ENCODE assay signal across 12 cellular contexts in the genomic region with DNA sequence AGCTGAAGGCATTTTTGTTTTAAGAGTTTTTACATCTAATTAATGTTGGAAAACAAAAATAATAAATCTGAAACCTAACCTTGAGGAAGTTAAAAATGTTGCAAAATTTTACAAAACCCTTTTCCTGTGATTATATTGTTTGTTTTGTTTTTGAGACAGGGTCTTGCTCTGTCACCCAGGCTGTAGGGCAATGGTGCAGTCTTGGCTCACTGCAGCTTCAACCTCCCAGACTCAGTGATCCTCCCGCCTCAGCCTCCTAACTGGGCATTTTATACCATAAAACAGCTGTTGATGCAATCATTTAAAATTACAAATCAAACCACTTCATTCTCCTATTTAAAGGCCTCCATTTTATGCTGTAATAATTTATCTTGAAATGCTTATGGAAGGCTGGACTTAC. TPM values are rescaled to one million over a fixed set of nuclear protein-coding genes. Genes with fewer than 3 reads are reported as not detected.
A peak's percentile ranks its signal among the peaks of the same experiment; 100 is the strongest.
DNase-seq lines count a peak whose midpoint lies in the region; ATAC-seq and TF ChIP-seq lines count a peak whose summit lies in the region.
"Had no signal": no experiment of that assay in that cellular context is flagged by ENCODE, and none has a peak within 500 bp of the region (broad histone marks: within the 10 kb centered on the region; RNA-seq: fewer than 3 reads in every experiment).

No MANE protein-coding gene starts in this region.

- H2BK120ac ChIP-seq in H9 (ENCODE audit: low read depth, low read length, poor library complexity, severe bottlenecking), result no peak overlapping the region

- H3F3A ChIP-seq in GM23248 (ENCODE audit: insufficient read depth), result no peaks in the 10 kb centered on the region

- H3K23me2 ChIP-seq in H9 (ENCODE audit: insufficient read length, low read depth, low read length, poor library complexity, severe bottlenecking), result peaks cover 6% of the 10 kb centered on the region

- no peaks in the 10 kb centered on the region for H3K79me1 ChIP-seq in H9 (ENCODE audit: insufficient read depth, low read depth, low read length, poor library complexity, severe bottlenecking)

- no peak overlapping the region for H3K9ac ChIP-seq in GM23248
- peak overlapping the region; percentile 62 for H3K9ac ChIP-seq in adipocyte (ENCODE audit: low read length)
- no peak overlapping the region for H3K9ac ChIP-seq in H9 (ENCODE audit: extremely low read depth, insufficient read length, low read length)

- H2AFZ ChIP-seq in GM23248 (peak overlapping the region; percentile 94; the same call in 1 of the 2 replicates), H9 (ENCODE audit: low read length) (no peak overlapping the region)

- peaks cover 16 to 19% of the 10 kb centered on the region in 2 experiments for H3K4me1 Mint-ChIP-seq in H9

- 0 out of 7 replicates have a peak overlapping the region, but pooled peaks of 1 of the 3 experiments have one; percentile 74 for H3K27ac Mint-ChIP-seq in H9

- no peak overlapping the region for H4K8ac ChIP-seq in H9 (replicated peaks; ENCODE audit: insufficient read length, low read depth, low read length)

- 0 out of 2 replicates have a peak, but pooled peaks cover 3% of the 10 kb centered on the region for H3K36me3 ChIP-seq in GM23248 (ENCODE audit: low read depth)
- H3K36me3 ChIP-seq in adipocyte (ENCODE audit: control insufficient read depth, insufficient read depth, low read length, severe bottlenecking), result no peaks in the 10 kb centered on the region
- H3K36me3 ChIP-seq in mesodermal cell (ENCODE audit: control insufficient read depth, insufficient read depth, low read length), result peaks cover 18% of the 10 kb centered on the region
- H3K36me3 ChIP-seq in stomach, result peaks cover 0 to 4% (median under 1%) of the 10 kb centered on the region in 4 donors
- H3K36me3 ChIP-seq: right atrium auricular region had no signal

- 81 to 100% methylated on average over 1 of the region's 1 CpG for WGBS in GM23248 (ENCODE audit: low coverage in 1 of 2, low lambda C conversion rate in 2 of 2, missing lambda C conversion rate in 2 of 2), 2 experiments
- WGBS in mesodermal cell (ENCODE audit: insufficient coverage in 2 of 2), 2 experiments, result 86 to 100% methylated on average over 1 of the region's 1 CpG
- WGBS in stomach, 5 donors, result 71 to 86% (median 76%) methylated on average over 1 of the region's 1 CpG
- no CpG with 5 or more reads among the region's 1 CpG for WGBS in H9 (ENCODE audit: extremely low coverage, insufficient read length, low lambda C conversion rate)

- H3K4ac ChIP-seq in H9 (ENCODE audit: low read depth, low read length), result no peak overlapping the region

- H3K27me3 ChIP-seq in GM23248 (replicated peaks; ENCODE audit: insufficient read depth) (no peaks in the 10 kb centered on the region), adipocyte (replicated peaks; ENCODE audit: control insufficient read depth, insufficient read depth, low read length) (no peaks in the 10 kb centered on the region), stomach (no peaks in the 10 kb centered on the region), H9 (ENCODE audit: insufficient read depth, low read length) (no peaks in the 10 kb centered on the region)
- H3K27me3 ChIP-seq: foreskin keratinocyte, right atrium auricular region had no signal

- no peaks in the 10 kb centered on the region for H3K27me3 Mint-ChIP-seq in H9 (ENCODE audit: low read depth)

- H3K18ac ChIP-seq in H9 (ENCODE audit: insufficient read length, low read depth, low read length), result no peak overlapping the region

- in situ Hi-C loops in GM23248 (cut with MboI), result no loop called here

- no peak overlapping the region for H2BK15ac ChIP-seq in H9 (ENCODE audit: low read depth, low read length)

- no peak overlapping the region for H3K14ac ChIP-seq in H9 (ENCODE audit: insufficient read depth, low read length)

- no peak overlapping the region for H4K91ac ChIP-seq in H9 (ENCODE audit: insufficient read length, low read depth, low read length)

- no peak overlapping the region for H2BK12ac ChIP-seq in H9 (ENCODE audit: insufficient read length, low read depth, low read length)

- TF ChIP-seq EP300 in stomach (IDR thresholded peaks at IDR 0.05), result no peak

- TF ChIP-seq POLR2A in stomach (IDR thresholded peaks at IDR 0.05), result no peak

- H3K36me3 Mint-ChIP-seq in H9 (ENCODE audit: insufficient read depth in 1 of 3, low read depth in 3 of 3), result peaks cover 0 to 3% (median 0%) of the 10 kb centered on the region in 3 experiments; a peak in 2 of 7 replicates

- H3K27ac ChIP-seq in GM23248, result no peak overlapping the region
- peak overlapping the region; percentile 100 for H3K27ac ChIP-seq in mesodermal cell (ENCODE audit: low read depth, low read length, severe bottlenecking)
- H3K27ac ChIP-seq in stomach, result peak overlapping the region; percentile 78 to 100 (median 99)
- H3K27ac ChIP-seq in H9 (ENCODE audit: insufficient read length, low read depth, low read length), result no peak overlapping the region
- H3K27ac ChIP-seq: foreskin keratinocyte had no signal

- no peaks in the 10 kb centered on the region; a peak in 1 of 5 replicates for H3K9me3 Mint-ChIP-seq in H9
- H3K9me3 Mint-ChIP-seq: activated T-cell treated with anti-CD3 and anti-CD28 coated beads, Interleukin-2, amount 50 U/mL, for 4 hours had no signal

- H2BK20ac ChIP-seq in H9 (ENCODE audit: low read depth, low read length, poor library complexity, severe bottlenecking), result no peak overlapping the region

- H3K4me2 ChIP-seq in GM23248 (ENCODE audit: unreplicated experiment) (no peak overlapping the region), H9 (ENCODE audit: insufficient read depth, insufficient read length, low read length) (no peak overlapping the region)

- H3K4me3 Mint-ChIP-seq in H9, result no peak overlapping the region

- peaks cover 20% of the 10 kb centered on the region for H3K4me1 ChIP-seq in GM23248 (ENCODE audit: insufficient read depth)
- peaks cover 23% of the 10 kb centered on the region for H3K4me1 ChIP-seq in adipocyte (ENCODE audit: control insufficient read depth, insufficient read depth, low read length)
- peaks cover 7% of the 10 kb centered on the region for H3K4me1 ChIP-seq in mesodermal cell (ENCODE audit: control insufficient read depth, insufficient read depth, low read length, poor library complexity, severe bottlenecking)
- peaks cover 29 to 44% (median 39%) of the 10 kb centered on the region in 4 donors for H3K4me1 ChIP-seq in stomach
- H3K4me1 ChIP-seq in H9 (ENCODE audit: insufficient read depth, low read length), result peaks cover 3% of the 10 kb centered on the region; the same call in 1 of the 2 replicates

- TF ChIP-seq CTCF in stomach (IDR thresholded peaks at IDR 0.05) (no peak), H9 (conservative IDR thresholded peaks at IDR 0.05) (no peak)

- no peak overlapping the region for H2AK5ac ChIP-seq in H9 (ENCODE audit: insufficient read length, low read length)

- no peak overlapping the region for H3K56ac ChIP-seq in H9 (ENCODE audit: insufficient read length, low read depth, low read length)

- no peak overlapping the region for H4K5ac ChIP-seq in H9 (ENCODE audit: insufficient read length, low read depth, low read length)

- peaks cover 38% of the 10 kb centered on the region for H3K79me2 ChIP-seq in GM23248 (ENCODE audit: insufficient read depth)
- peaks cover 15% of the 10 kb centered on the region; the same call in 1 of the 2 replicates for H3K79me2 ChIP-seq in H9 (ENCODE audit: insufficient read depth, low read length)

- H3T11ph ChIP-seq in H9 (ENCODE audit: low read length), result no peak overlapping the region

- H3K4me3 ChIP-seq in GM23248, result no peak overlapping the region
- H3K4me3 ChIP-seq in adipocyte (ENCODE audit: low read length), result peak overlapping the region; percentile 94
- H3K4me3 ChIP-seq in mesodermal cell (ENCODE audit: extremely low read depth, insufficient read depth, low read length, poor library complexity, severe bottlenecking), result no peak overlapping the region
- H3K4me3 ChIP-seq in stomach, result no peak overlapping the region
- H3K4me3 ChIP-seq: right atrium auricular region had no signal

- no peak overlapping the region for H3K23ac ChIP-seq in H9 (ENCODE audit: insufficient read length, low read depth, low read length)

- H4K20me1 ChIP-seq in GM23248 (ENCODE audit: insufficient read depth) (peaks cover 9% of the 10 kb centered on the region; the same call in 1 of the 2 replicates), H9 (ENCODE audit: control insufficient read depth, insufficient read depth, insufficient read length) (no peaks in the 10 kb centered on the region)

- H3K9me3 ChIP-seq in GM23248 (ENCODE audit: low read depth), result no peaks in the 10 kb centered on the region
- H3K9me3 ChIP-seq in adipocyte (ENCODE audit: control insufficient read depth, low read length), result no peaks in the 10 kb centered on the region
- no peaks in the 10 kb centered on the region for H3K9me3 ChIP-seq in mesodermal cell (ENCODE audit: control insufficient read depth, low read length)
- H3K9me3 ChIP-seq in stomach, result no peaks in the 10 kb centered on the region
- H3K9me3 ChIP-seq in H9 (ENCODE audit: control insufficient read depth, low read depth, low read length), result no peaks in the 10 kb centered on the region
- H3K9me3 ChIP-seq: right atrium auricular region had no signal

- DNase-seq in GM23248 (no peak), adipocyte (ENCODE audit: low read depth) (no peak), stomach (no peak), foreskin melanocyte (no peak), H9 (no peak)
- DNase-seq: activated T-cell treated with anti-CD3 and anti-CD28 coated beads, Interleukin-2, amount 50 U/mL, for 4 hours; foreskin keratinocyte; left cardiac atrium had no signal

- H2BK5ac ChIP-seq in H9 (ENCODE audit: insufficient read length, low read length), result no peak overlapping the region

- no peaks in the 10 kb centered on the region for H3K9me2 ChIP-seq in GM23248 (ENCODE audit: insufficient read depth)

- no peak for ATAC-seq in HG02678 (IDR thresholded peaks at IDR 0.05; ENCODE audit: unreplicated experiment)
- ATAC-seq: activated T-cell treated with anti-CD3 and anti-CD28 coated beads, Interleukin-2, amount 50 U/mL, for 4 hours; foreskin keratinocyte; left cardiac atrium; Right ventricle myocardium inferior had no signal

- intact Hi-C loops in stomach (cut with DNase I; ENCODE audit: low total_unique reads), result no loop called here

RNA-seq across cellular contexts. Expression of a gene that starts 1.7 kb away (rescaled TPM):
- 23.1 and 23.6 TPM in 2 replicates for total RNA-seq in GM23248 (2014; rRNA removed; shearing (Covaris generic))
- 32.3 and 33.1 TPM in 2 replicates for polyA plus RNA-seq in GM23248 (2016; fragmentation: Nextera tagmentation; extraction: Ambion mirVana)
- polyA plus RNA-seq in mesodermal cell (2013, experiment 1 of 2), result 40.7 TPM
- polyA plus RNA-seq in mesodermal cell (2013, experiment 2 of 2), result 45.6 TPM
- total RNA-seq in stomach, result 10 to 100 TPM; 27.5 to 76.2 (median 32.1) TPM
- polyA plus RNA-seq in stomach, result 10 to 100 TPM; 10.5 to 18.2 (median 15.2) TPM
- total RNA-seq in H9 (2021), result 57.9 and 61.0 TPM in 2 replicates

RNA-seq across cellular contexts. Expression of a gene that starts 31.2 kb away (rescaled TPM):
- total RNA-seq in GM23248 (2014; rRNA removed; shearing (Covaris generic)), result 0.13 and 0.86 TPM in 2 replicates
- 0.54 and 0.85 TPM in 2 replicates for polyA plus RNA-seq in GM23248 (2016; fragmentation: Nextera tagmentation; extraction: Ambion mirVana)
- 1.9 TPM for polyA plus RNA-seq in mesodermal cell (2013, experiment 1 of 2)
- 2.1 TPM for polyA plus RNA-seq in mesodermal cell (2013, experiment 2 of 2)
- 1 to 10 TPM in 4 of 5 donors, not detected in 1; 3.9 to 7.6 (median 5.5) TPM for total RNA-seq in stomach
- polyA plus RNA-seq in stomach, result 1 to 10 TPM; 1.3 to 4.3 (median 1.8) TPM
- 0.94 and 1.2 TPM in 2 replicates for total RNA-seq in H9 (2021)

RNA-seq across cellular contexts. Expression of a gene that starts 55.9 kb away (rescaled TPM):
- 21.3 and 26.4 TPM in 2 replicates for total RNA-seq in GM23248 (2014; rRNA removed; shearing (Covaris generic))
- 10.3 and 13.7 TPM in 2 replicates for polyA plus RNA-seq in GM23248 (2016; fragmentation: Nextera tagmentation; extraction: Ambion mirVana)
- 11.7 TPM for polyA plus RNA-seq in mesodermal cell (2013, experiment 1 of 2)
- polyA plus RNA-seq in mesodermal cell (2013, experiment 2 of 2), result 12.9 TPM
- 10 to 100 TPM in 3 of 5 donors, 1 to 10 TPM in 2; 9.3 to 22.0 (median 12.7) TPM for total RNA-seq in stomach
- polyA plus RNA-seq in stomach, result 1 to 10 TPM; 3.7 to 6.2 (median 6.1) TPM
- 10.0 and 11.6 TPM in 2 replicates for total RNA-seq in H9 (2021)

Comparison
In these comparisons a context has a peak if more than half of its experiments do, and no peak if none do; other contexts are left out.
1. H3K27ac ChIP-seq: peak in mesodermal cell (single experiment) and stomach (5 of 5); none in GM23248 (single experiment) and H9 (single experiment).